In the genomic region with DNA sequence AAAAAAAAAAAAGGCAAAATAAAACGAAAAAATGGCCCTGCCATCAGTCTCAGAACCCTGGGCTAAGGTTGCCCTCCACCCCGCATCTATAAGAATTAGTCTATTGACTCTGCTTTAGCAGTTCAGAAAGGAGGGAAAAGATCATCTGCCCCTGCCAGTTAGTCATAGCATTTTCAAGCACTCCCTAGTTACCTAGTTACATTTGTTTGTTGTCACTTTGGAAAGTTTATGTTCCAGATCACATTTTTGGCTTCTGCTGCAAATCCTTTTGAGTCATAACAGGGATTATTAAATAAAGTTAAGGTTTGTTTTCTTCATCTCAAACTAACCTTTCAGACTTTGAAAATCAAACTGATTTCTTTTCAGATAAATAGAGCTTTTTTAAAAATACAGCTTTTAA, we compare ENCODE assay signal across 1 cellular context.
TF ChIP-seq lines count a peak whose summit lies in the region.

No MANE protein-coding gene starts in this region.

TF ChIP-seq in WTC11, 78 proteins besides CTCF, POLR2A, EP300 and RAD21 (continued from another document):
- no peak for TF ChIP-seq USF2 (CRISPR knock-in tag; IDR thresholded peaks at IDR 0.05)
- TF ChIP-seq TEAD1 (CRISPR knock-in tag; IDR thresholded peaks at IDR 0.05), result no peak
- TF ChIP-seq ZNF396 (CRISPR knock-in tag; IDR thresholded peaks at IDR 0.05; ENCODE audit: borderline replicate concordance), result no peak
- TF ChIP-seq AFF4 (CRISPR knock-in tag; IDR thresholded peaks at IDR 0.05; ENCODE audit: borderline replicate concordance), result no peak
